13 cellular contexts compared by ENCODE assay signal in genomic region chr10:19921300-19922140, GRCh38.
DNase-seq lines count a peak whose midpoint lies in the region; ATAC-seq and TF ChIP-seq lines count a peak whose summit lies in the region.
"Had no signal": no experiment of that assay in that cellular context is flagged by ENCODE, and none has a peak within 500 bp of the region (broad histone marks: within the 10 kb centered on the region; RNA-seq: fewer than 3 reads in every experiment).

No MANE protein-coding gene starts in this region.

- TF ChIP-seq CTCF in AG09319 (IDR thresholded peaks at IDR 0.05; ENCODE audit: low read depth, low read length) (no peak), MCF 10A (IDR thresholded peaks at IDR 0.05; ENCODE audit: unreplicated experiment) (no peak)

- H3K4me3 ChIP-seq in MG63, result no peak overlapping the region
- H3K4me3 ChIP-seq: SJCRH30 had no signal

- DNase-seq in AG09319 (ENCODE audit: extremely low read depth, low read depth), result peak; percentile 15
- peak; percentile 65 for DNase-seq in MCF 10A (ENCODE audit: unreplicated experiment)
- DNase-seq in Right ventricle myocardium superior, result no peak
- peak; percentile 86 for DNase-seq in renal cortical epithelial cell (ENCODE audit: low read depth)
- DNase-seq in amniotic stem cell (lab: John Stamatoyannopoulos, UW), result no peak
- no peak for DNase-seq in stimulated activated CD4-positive, alpha-beta T cell treated with anti-CD3 and anti-CD28 coated beads, Interleukin-4, amount 100 ng/mL, for 24 hours
- no peak for DNase-seq in MG63
- DNase-seq: activated CD4-positive, alpha-beta T cell treated with anti-CD3 and anti-CD28 coated beads, Interleukin-2, amount 50 U/mL, for 1 hour; activated naive CD4-positive, alpha-beta T cell treated with anti-CD3 and anti-CD28 coated beads, Interleukin-2, amount 50 U/mL, for 16 hours; midbrain; SJCRH30 had no signal

- H3K4me1 Mint-ChIP-seq in MCF 10A (ENCODE audit: insufficient read depth, unreplicated experiment), result peaks cover 51% of the 10 kb centered on the region

- H3K9me3 Mint-ChIP-seq in MCF 10A (ENCODE audit: unreplicated experiment), result no peaks in the 10 kb centered on the region

- H3K36me3 Mint-ChIP-seq in MCF 10A (ENCODE audit: insufficient read depth, unreplicated experiment), result peaks cover 6% of the 10 kb centered on the region

- peak overlapping the region; percentile 83 for H3K27ac Mint-ChIP-seq in MCF 10A (ENCODE audit: low read depth, unreplicated experiment)
- H3K27ac Mint-ChIP-seq: stimulated activated naive CD8-positive, alpha-beta T cell treated with anti-CD3 and anti-CD28 coated beads, Interleukin-15, Interleukin-2, amounts not matched to agents 100 ng/mL and 50 ng/mL, for 24 hours had no signal

- intact Hi-C loops in MCF 10A (cut with micrococcal nuclease), result loop anchor here (10.0 kb wide), 2 partner anchors 83 to 843 kb away; no protein-coding TSS in a partner anchor
- intact Hi-C loops in Right ventricle myocardium superior (cut with DNase I), result loop anchor here (10.0 kb wide), 1 partner anchor 97 kb away; no protein-coding TSS in a partner anchor

- no peaks in the 10 kb centered on the region for H3K36me3 ChIP-seq in MG63
- H3K36me3 ChIP-seq: SJCRH30 had no signal

- peak; percentile 71 for ATAC-seq in Right ventricle myocardium superior (ENCODE audit: poor library complexity)
- no peak for ATAC-seq in HG03039 (IDR thresholded peaks at IDR 0.05; ENCODE audit: unreplicated experiment)

- no peaks in the 10 kb centered on the region for H3K27me3 Mint-ChIP-seq in MCF 10A (ENCODE audit: insufficient read depth, unreplicated experiment)
- H3K27me3 Mint-ChIP-seq: stimulated activated naive CD8-positive, alpha-beta T cell treated with anti-CD3 and anti-CD28 coated beads, Interleukin-15, Interleukin-2, amounts not matched to agents 100 ng/mL and 50 ng/mL, for 24 hours had no signal

- CTCF ChIA-PET in MCF 10A (lab: Yijun Ruan, JAX), result interaction anchor here (0.9 to 1.8 kb wide), 7 partner anchors 9 to 848 kb away, joined by 3 to 6 read pairs (median 5); partner anchors contain the start of gene PLXDC2

- H3K27me3 ChIP-seq in MG63, result 0 out of 2 replicates have a peak, but pooled peaks cover 3% of the 10 kb centered on the region
- H3K27me3 ChIP-seq: SJCRH30 had no signal

- peak overlapping the region; percentile 56 for H3K4me3 Mint-ChIP-seq in MCF 10A (ENCODE audit: unreplicated experiment)
- H3K4me3 Mint-ChIP-seq: stimulated activated naive CD8-positive, alpha-beta T cell treated with anti-CD3 and anti-CD28 coated beads, Interleukin-15, Interleukin-2, amounts not matched to agents 100 ng/mL and 50 ng/mL, for 24 hours had no signal

- POLR2A ChIA-PET in MCF 10A (lab: Yijun Ruan, JAX), result interaction anchor here (0.7 to 3.7 kb wide), 15 partner anchors 9 to 223 kb away, joined by 3 to 32 read pairs (median 4); no protein-coding TSS in a partner anchor

- H3K9me3 ChIP-seq in MG63, result no peaks in the 10 kb centered on the region
- H3K9me3 ChIP-seq: SJCRH30 had no signal

- BruUV-seq in MCF 10A (replicated peaks; lab: Mats Ljungman, UMichigan), result no TSS peak

Comparison
In these comparisons a context has a peak if more than half of its experiments do, and no peak if none do; other contexts are left out.
1. DNase-seq: peak in AG09319 (single experiment), MCF 10A (single experiment) and renal cortical epithelial cell (single experiment); none in Right ventricle myocardium superior (single experiment), amniotic stem cell (single experiment), stimulated activated CD4-positive, alpha-beta T cell treated with anti-CD3 and anti-CD28 coated beads, Interleukin-4, amount 100 ng/mL, for 24 hours (single experiment) and MG63 (single experiment).